ENCODE assay signal across 8 cellular contexts in the genomic region with DNA sequence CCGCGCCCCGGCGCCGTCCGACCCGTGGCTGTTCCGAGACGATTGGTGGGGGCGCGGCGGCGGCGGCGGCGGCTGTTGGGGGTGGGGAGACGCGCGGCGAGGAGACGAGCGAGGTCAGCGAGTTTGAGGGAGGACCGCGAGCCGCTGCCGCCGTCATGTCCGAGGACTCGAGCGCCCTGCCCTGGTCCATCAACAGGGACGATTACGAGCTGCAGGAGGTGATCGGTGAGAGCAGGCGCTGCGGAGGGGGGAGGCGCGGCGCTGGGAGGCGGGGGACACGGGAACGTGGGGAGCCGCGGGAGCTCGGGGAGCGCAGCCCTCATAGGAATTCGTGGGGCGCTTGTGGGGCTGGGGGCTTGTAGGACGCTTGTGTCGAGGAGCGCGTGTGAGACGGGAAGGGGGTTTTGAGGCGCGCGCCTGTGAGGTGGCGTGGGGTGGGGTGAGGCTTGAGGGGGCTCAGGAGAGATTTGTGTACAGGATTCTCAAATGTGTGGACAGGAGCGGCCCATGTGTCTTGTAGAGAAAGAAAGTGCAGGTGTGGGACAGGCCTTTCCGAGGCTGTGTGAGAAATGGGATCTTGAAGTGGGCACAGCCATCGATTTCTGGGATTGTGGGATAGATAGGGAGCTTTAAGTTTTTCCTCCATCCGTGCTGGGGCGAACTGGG. TPM values are rescaled to one million over a fixed set of nuclear protein-coding genes. Genes with fewer than 3 reads are reported as not detected.
DNase-seq lines count a peak whose midpoint lies in the region; ATAC-seq, FAIRE-seq and TF ChIP-seq lines count a peak whose summit lies in the region.

No MANE protein-coding gene starts in this region.

- DNase-seq in A549 (ENCODE audit: low read depth in 1 of 2, low spot score in 1 of 2), result peak; percentile 61 to 62
- peak; percentile 35 for DNase-seq in GM12891 (ENCODE audit: insufficient read length, low spot score)
- peak; percentile 29 for DNase-seq in OCI-LY7 (ENCODE audit: low spot score)
- peak in 6 of 10 donors; percentile 33 to 58 (median 42) for DNase-seq in dorsolateral prefrontal cortex
- DNase-seq in mesothelial cell of epicardium (ENCODE audit: low spot score in 2 of 2, unreplicated experiment in 2 of 2), result no peak
- DNase-seq in upper lobe of left lung, result peak in 1 of 2 donors; percentile 62
- DNase-seq in DMS153 (lab: John Stamatoyannopoulos, UW), result no peak
- DNase-seq in NCI-H226, result no peak

- H3K36me3 ChIP-seq in OCI-LY7 (ENCODE audit: insufficient read depth, low read length) (peaks cover 4% of the 10 kb centered on the region), upper lobe of left lung (no peaks in the 10 kb centered on the region)

- peaks cover 25% of the 10 kb centered on the region for H3K4me1 Mint-ChIP-seq in mesothelial cell of epicardium

- intact Hi-C loops in OCI-LY7 (cut with micrococcal nuclease; ENCODE audit: unreplicated experiment), result loop anchor here (1.0 kb wide), 1 partner anchor 29 kb away; a partner anchor contains a TSS
- intact Hi-C loops in dorsolateral prefrontal cortex (cut with DNase I), result loop anchor here (1.0 to 2.0 kb wide), 2 partner anchors 29 to 161 kb away; a partner anchor contains a TSS

- H3K36me3 Mint-ChIP-seq in mesothelial cell of epicardium, result no peaks in the 10 kb centered on the region

- peaks cover 24% of the 10 kb centered on the region; the same call in 1 of the 2 replicates for H4K20me1 ChIP-seq in OCI-LY7 (ENCODE audit: insufficient read depth, low read length)

- peaks cover 27% of the 10 kb centered on the region for H3K4me1 ChIP-seq in A549
- peaks cover 34% of the 10 kb centered on the region for H3K4me1 ChIP-seq in OCI-LY7 (ENCODE audit: insufficient read depth, low read length, poor library complexity, severe bottlenecking)
- H3K4me1 ChIP-seq in upper lobe of left lung, result peaks cover 14 to 29% (median 23%) of the 10 kb centered on the region in 4 donors

- peak overlapping the region; percentile 64 for H3K4me3 ChIP-seq in A549
- peak overlapping the region; percentile 91 for H3K4me3 ChIP-seq in OCI-LY7 (ENCODE audit: low read depth, low read length, poor library complexity, severe bottlenecking)
- peak overlapping the region; percentile 56 to 99 (median 95) for H3K4me3 ChIP-seq in dorsolateral prefrontal cortex
- H3K4me3 ChIP-seq in upper lobe of left lung, result peak overlapping the region; percentile 74 to 96 (median 91)

- no peaks in the 10 kb centered on the region for H3K9me2 ChIP-seq in OCI-LY7 (ENCODE audit: insufficient read depth, low read length)

- H3K9me3 ChIP-seq in A549 (no peaks in the 10 kb centered on the region), OCI-LY7 (ENCODE audit: low read length) (no peaks in the 10 kb centered on the region), upper lobe of left lung (no peaks in the 10 kb centered on the region)

- no peaks in the 10 kb centered on the region for H3K27me3 Mint-ChIP-seq in mesothelial cell of epicardium (ENCODE audit: low read depth)

- no peak for TF ChIP-seq CTCF in A549 (IDR thresholded peaks at IDR 0.05)
- no peak for TF ChIP-seq CTCF in OCI-LY7 (conservative IDR thresholded peaks at IDR 0.05; ENCODE audit: low read length)
- no peak for TF ChIP-seq CTCF in dorsolateral prefrontal cortex (IDR thresholded peaks at IDR 0.05 in 54 of 56, conservative IDR thresholded peaks at IDR 0.05 in 2 of 56; ENCODE audit: low read depth in 1 of 56, partially characterized antibody in 56 of 56)
- TF ChIP-seq CTCF in mesothelial cell of epicardium (IDR thresholded peaks at IDR 0.05; ENCODE audit: unreplicated experiment), result no peak
- TF ChIP-seq CTCF in upper lobe of left lung (IDR thresholded peaks at IDR 0.05), result no peak

- H3K9me3 Mint-ChIP-seq in mesothelial cell of epicardium, result no peaks in the 10 kb centered on the region

- TF ChIP-seq EP300 in A549 (IDR thresholded peaks at IDR 0.05), result no peak
- TF ChIP-seq EP300 in upper lobe of left lung (IDR thresholded peaks at IDR 0.05), result no peak

- no peak for TF ChIP-seq POLR2A in A549 (IDR thresholded peaks at IDR 0.05; ENCODE audit: low read length)
- TF ChIP-seq POLR2A in GM12891 (IDR thresholded peaks at IDR 0.05; ENCODE audit: low read depth, low read length), result no peak
- peak in 2 of 4 donors; percentile 2 to 36 for TF ChIP-seq POLR2A in upper lobe of left lung (IDR thresholded peaks at IDR 0.05)

- peak overlapping the region; percentile 96 to 99 for H3K27ac ChIP-seq in A549
- peak overlapping the region; percentile 65 for H3K27ac ChIP-seq in OCI-LY7 (ENCODE audit: low read depth, low read length, poor library complexity, severe bottlenecking)
- H3K27ac ChIP-seq in dorsolateral prefrontal cortex, result peak overlapping the region; percentile 76 to 99 (median 97)
- H3K27ac ChIP-seq in upper lobe of left lung, result peak overlapping the region; percentile 93 to 99 (median 98)

- peaks cover 54% of the 10 kb centered on the region for H3K79me2 ChIP-seq in OCI-LY7 (ENCODE audit: insufficient read depth, low read depth, low read length)

- FAIRE-seq in A549 (lab: Jason Lieb, UNC) (no peak), GM12891 (lab: Jason Lieb, UNC) (no peak)

- no TSS peak for BruUV-seq in OCI-LY7 (replicated peaks; lab: Mats Ljungman, UMichigan)

- WGBS in A549 (ENCODE audit: missing lambda C conversion rate), result 2% methylated on average over 16 of the region's 62 CpGs
- WGBS in upper lobe of left lung, 2 donors, result 1 to 2% methylated on average over 27 to 28 of the region's 62 CpGs

- H2AFZ ChIP-seq in OCI-LY7 (ENCODE audit: low read length), result peak overlapping the region; percentile 95

- POLR2A ChIA-PET in A549 (lab: Yijun Ruan, JAX), result interaction anchor here (1.2 to 4.2 kb wide), 7 partner anchors 24 to 330 kb away, joined by 3 to 75 read pairs (median 4); a partner anchor contains a TSS
- POLR2A ChIA-PET in OCI-LY7 (lab: Charles Lee), result interaction anchor here (1.0 to 5.0 kb wide), 6 partner anchors 10 to 28 kb away, joined by 3 to 42 read pairs (median 5); a partner anchor contains a TSS

- peak overlapping the region; percentile 89 for H3K4me3 Mint-ChIP-seq in mesothelial cell of epicardium

- ATAC-seq in A549 (peak; percentile 47 to 52), upper lobe of left lung (ENCODE audit: low FRiP score in 2 of 2) (peak in 1 of 2 donors; percentile 53)

- H3K27me3 ChIP-seq in dorsolateral prefrontal cortex (no peaks in the 10 kb centered on the region), upper lobe of left lung (no peaks in the 10 kb centered on the region)

- TF ChIP-seq RAD21 in A549 (conservative IDR thresholded peaks at IDR 0.05 in 1 of 2, IDR thresholded peaks at IDR 0.05 in 1 of 2), result no peak; a peak in 1 of 5 replicates

- CTCF ChIA-PET in A549 (lab: Yijun Ruan, JAX), result interaction anchor here (1.1 to 3.5 kb wide), 6 partner anchors 10 to 143 kb away, joined by 4 to 19 read pairs (median 6); a partner anchor contains a TSS
- CTCF ChIA-PET in OCI-LY7 (lab: Charles Lee; ENCODE audit: unreplicated experiment), result no interaction called here

- peak overlapping the region; percentile 79 for H3K4me2 ChIP-seq in A549
- H3K4me2 ChIP-seq in OCI-LY7 (ENCODE audit: low read length), result peak overlapping the region; percentile 74

- H3K27ac Mint-ChIP-seq in mesothelial cell of epicardium, result peak overlapping the region; percentile 100

TF ChIP-seq in A549, 52 proteins besides CTCF, POLR2A, EP300 and RAD21 (continues in another document):
- TF ChIP-seq ZC3H11A (IDR thresholded peaks at IDR 0.05) (no peak), FOSL2 (IDR thresholded peaks at IDR 0.05) (no peak), FOSL2 (CRISPR knock-in tag; IDR thresholded peaks at IDR 0.05) (no peak)

TF ChIP-seq in GM12891, 5 proteins besides CTCF, POLR2A, EP300 and RAD21 (continues in another document):
- TF ChIP-seq PAX5 (IDR thresholded peaks at IDR 0.05; ENCODE audit: insufficient read depth, low read length, severe bottlenecking) (no peak), POU2F2 (IDR thresholded peaks at IDR 0.05; ENCODE audit: low read depth, low read length) (no peak), SPI1 (IDR thresholded peaks at IDR 0.05; ENCODE audit: low read depth, low read length) (no peak)

RNA-seq across cellular contexts. Expression of a gene that starts 0.5 kb away (rescaled TPM):
- polyA plus RNA-seq in A549 (2011; rRNA removed) (40.1 and 44.0 TPM in 2 replicates), A549 (2017; fragmentation: RNase III; extraction: RNeasy Plus Mini Kit Qiagen cat#74134 plus additional on column Dnase treatment) (28.0 to 30.2 TPM (median 28.8 TPM) in 3 replicates)
- polyA plus RNA-seq in A549 (2012; cell fraction: cytosol; rRNA removed), result 12.9 and 16.7 TPM in 2 replicates
- 9.8 and 13.5 TPM in 2 replicates for polyA plus RNA-seq in A549 (2012; cell fraction: nucleus; rRNA removed)
- 27.1 and 27.9 TPM in 2 replicates for polyA minus RNA-seq in A549 (2011; rRNA and poly(A)+ RNA removed)
- polyA plus RNA-seq in GM12891 (2012; ENCODE audit: low read depth, missing spikeins), result 27.1 TPM
- total RNA-seq in OCI-LY7 (2014; rRNA removed; shearing (Covaris generic)), result 21.4 and 22.4 TPM in 2 replicates
- total RNA-seq in OCI-LY7 (2022) (42.7 and 43.7 TPM in 2 replicates), dorsolateral prefrontal cortex (10 to 100 TPM; 22.6 to 47.5 (median 31.4) TPM), mesothelial cell of epicardium (42.3 to 43.2 TPM (median 42.6 TPM) in 3 replicates), upper lobe of left lung (10 to 100 TPM; 26.6 to 43.7 (median 31.6) TPM)

RNA-seq across cellular contexts. Expression of a gene that starts 27.4 kb away (rescaled TPM):
- polyA plus RNA-seq in A549 (2011; rRNA removed) (16.8 and 34.1 TPM in 2 replicates), A549 (2017; fragmentation: RNase III; extraction: RNeasy Plus Mini Kit Qiagen cat#74134 plus additional on column Dnase treatment) (20.8 to 24.7 TPM (median 22.3 TPM) in 3 replicates)
- 17.7 and 20.8 TPM in 2 replicates for polyA plus RNA-seq in A549 (2012; cell fraction: cytosol; rRNA removed)
- polyA plus RNA-seq in A549 (2012; cell fraction: nucleus; rRNA removed), result 18.3 and 27.6 TPM in 2 replicates
- 31.4 and 49.5 TPM in 2 replicates for polyA minus RNA-seq in A549 (2011; rRNA and poly(A)+ RNA removed)
- 43.8 TPM for polyA plus RNA-seq in GM12891 (2012; ENCODE audit: low read depth, missing spikeins)
- total RNA-seq in OCI-LY7 (2014; rRNA removed; shearing (Covaris generic)), result 8.8 and 16.3 TPM in 2 replicates
- total RNA-seq in OCI-LY7 (2022) (28.6 and 29.4 TPM in 2 replicates), dorsolateral prefrontal cortex (10 to 100 TPM in 15 of 120 experiments, 1 to 10 TPM in 105; 2.0 to 22.0 (median 6.7) TPM), mesothelial cell of epicardium (27.3 to 33.1 TPM (median 28.1 TPM) in 3 replicates), upper lobe of left lung (100 to 1,000 TPM in 2 of 6 donors, 10 to 100 TPM in 4; 38.1 to 116 (median 83.3) TPM)

RNA-seq across cellular contexts. Expression of a gene that starts 28.9 kb away (rescaled TPM):
- polyA plus RNA-seq in A549 (2011; rRNA removed) (34.8 and 36.8 TPM in 2 replicates), A549 (2017; fragmentation: RNase III; extraction: RNeasy Plus Mini Kit Qiagen cat#74134 plus additional on column Dnase treatment) (52.3 to 54.9 TPM (median 53.2 TPM) in 3 replicates)
- 62.4 and 68.2 TPM in 2 replicates for polyA plus RNA-seq in A549 (2012; cell fraction: cytosol; rRNA removed)
- 96.5 and 116 TPM in 2 replicates for polyA plus RNA-seq in A549 (2012; cell fraction: nucleus; rRNA removed)
- 43.0 and 44.9 TPM in 2 replicates for polyA minus RNA-seq in A549 (2011; rRNA and poly(A)+ RNA removed)
- 50.4 TPM for polyA plus RNA-seq in GM12891 (2012; ENCODE audit: low read depth, missing spikeins)
- 13.3 and 13.9 TPM in 2 replicates for total RNA-seq in OCI-LY7 (2014; rRNA removed; shearing (Covaris generic))
- total RNA-seq in OCI-LY7 (2022) (45.3 and 50.3 TPM in 2 replicates), dorsolateral prefrontal cortex (100 to 1,000 TPM in 2 of 120 experiments, 10 to 100 TPM in 118; 60.8 to 105 (median 80.7) TPM), mesothelial cell of epicardium (52.7 to 57.7 TPM (median 53.2 TPM) in 3 replicates), upper lobe of left lung (100 to 1,000 TPM in 4 of 6 donors, 10 to 100 TPM in 2; 67.1 to 170 (median 116) TPM)

Comparison
In these comparisons a context has a peak if more than half of its experiments do, and no peak if none do; other contexts are left out.
1. DNase-seq: peak in A549 (2 of 2), GM12891 (single experiment), OCI-LY7 (single experiment) and dorsolateral prefrontal cortex (6 of 10); none in mesothelial cell of epicardium (0 of 2), DMS153 (single experiment) and NCI-H226 (single experiment).
2. Peak in every context shown above with its lines, with median percentiles within 50 percentile points of each other: H3K27ac ChIP-seq and H3K4me3 ChIP-seq.